12 cellular contexts compared by ENCODE assay signal in the genomic region with DNA sequence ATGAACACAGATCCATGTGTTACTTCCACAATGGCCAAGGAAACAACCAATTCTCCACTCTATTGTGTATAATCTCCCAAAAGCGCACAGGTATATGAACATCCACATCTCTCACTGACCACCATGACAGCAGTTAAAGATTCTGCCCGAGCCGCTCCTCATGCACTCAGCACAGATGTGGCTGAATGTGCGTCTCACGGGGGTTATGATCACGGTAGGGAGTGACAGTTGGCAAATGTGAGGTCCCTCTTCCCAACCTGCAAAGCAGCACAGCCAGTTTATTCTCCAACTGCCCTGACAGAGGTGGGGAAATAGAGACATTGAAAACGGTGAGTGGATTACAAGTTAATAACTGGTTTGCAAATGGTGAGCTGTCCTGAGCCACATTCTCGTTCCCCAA. TPM values are rescaled to one million over a fixed set of nuclear protein-coding genes. Genes with fewer than 3 reads are reported as not detected.
DNase-seq lines count a peak whose midpoint lies in the region; TF ChIP-seq lines count a peak whose summit lies in the region.
"Had no signal": no experiment of that assay in that cellular context is flagged by ENCODE, and none has a peak within 500 bp of the region (broad histone marks: within the 10 kb centered on the region; RNA-seq: fewer than 3 reads in every experiment).

No MANE protein-coding gene starts in this region.

- no peaks in the 10 kb centered on the region for H3K79me2 ChIP-seq in MM.1S (ENCODE audit: low read length)

- H3K27ac Mint-ChIP-seq in glutamatergic neuron (ENCODE audit: unreplicated experiment), result no peak overlapping the region
- H3K27ac Mint-ChIP-seq: CD4-positive, alpha-beta T cell had no signal

- no peaks in the 10 kb centered on the region for H3K36me3 ChIP-seq in MM.1S (replicated peaks; ENCODE audit: insufficient read depth, low read length)

- TF ChIP-seq CTCF in glutamatergic neuron (IDR thresholded peaks at IDR 0.05; ENCODE audit: partially characterized antibody, unreplicated experiment) (no peak), MM.1S (IDR thresholded peaks at IDR 0.05; ENCODE audit: low read length) (no peak)

- H3K27ac ChIP-seq in MM.1S (ENCODE audit: low read length), result no peak overlapping the region
- H3K27ac ChIP-seq: GM23248 had no signal

- peaks cover 24% of the 10 kb centered on the region for H3K4me1 ChIP-seq in MM.1S (ENCODE audit: low read length)

- H3K4me1 Mint-ChIP-seq in glutamatergic neuron (ENCODE audit: low read depth, unreplicated experiment), result peaks cover 16% of the 10 kb centered on the region

- H3K9me2 ChIP-seq in MM.1S (replicated peaks; ENCODE audit: insufficient read depth, low read length), result no peaks in the 10 kb centered on the region

- H2AFZ ChIP-seq in MM.1S (ENCODE audit: low read length), result no peak overlapping the region
- H2AFZ ChIP-seq: GM23248 had no signal

- H3K4me3 ChIP-seq in MM.1S (ENCODE audit: low read length), result no peak overlapping the region
- H3K4me3 ChIP-seq: GM23248 had no signal

- no peaks in the 10 kb centered on the region for H3K27me3 ChIP-seq in MM.1S (replicated peaks; ENCODE audit: insufficient read depth, low read length)

- H3K4me2 ChIP-seq in MM.1S (ENCODE audit: low read depth, low read length), result no peak overlapping the region

- H3K36me3 Mint-ChIP-seq in glutamatergic neuron (ENCODE audit: unreplicated experiment), result no peaks in the 10 kb centered on the region

- no peaks in the 10 kb centered on the region for H3K9me3 Mint-ChIP-seq in glutamatergic neuron (ENCODE audit: unreplicated experiment)
- H3K9me3 Mint-ChIP-seq: CD4-positive, alpha-beta T cell had no signal

- peaks cover 15% of the 10 kb centered on the region; the same call in 1 of the 2 replicates for H3F3A ChIP-seq in MM.1S (ENCODE audit: insufficient read depth, low read length)

- H3K27me3 Mint-ChIP-seq in glutamatergic neuron (ENCODE audit: unreplicated experiment), result no peaks in the 10 kb centered on the region
- H3K27me3 Mint-ChIP-seq: CD4-positive, alpha-beta T cell had no signal

- H4K20me1 ChIP-seq in MM.1S (ENCODE audit: insufficient read depth, low read length), result no peaks in the 10 kb centered on the region

- H3K9ac ChIP-seq in MM.1S (ENCODE audit: low read length), result no peak overlapping the region
- H3K9ac ChIP-seq: GM23248 had no signal

- H3K4me3 Mint-ChIP-seq in glutamatergic neuron (ENCODE audit: unreplicated experiment), result peak overlapping the region; percentile 0
- H3K4me3 Mint-ChIP-seq: CD4-positive, alpha-beta T cell had no signal

- peak; percentile 2 for DNase-seq in NCI-H2171 treated with DMSO at 0.1 percent for 48 hours (lab: John Stamatoyannopoulos, UW)
- DNase-seq in NCI-H2171 (lab: John Stamatoyannopoulos, UW), result no peak
- peak; percentile 86 to 94 for DNase-seq in NCI-H524 (lab: John Stamatoyannopoulos, UW)
- peak; percentile 24 for DNase-seq in glutamatergic neuron
- no peak for DNase-seq in stimulated activated CD4-positive, alpha-beta T cell treated with anti-CD3 and anti-CD28 coated beads, Interleukin-4, amount 100 ng/mL, for 1 hour
- DNase-seq in MM.1S, result no peak
- no peak for DNase-seq in AG08396 (ENCODE audit: low spot score)
- DNase-seq: 8988T; C1 segment of cervical spinal cord; CD4-positive, alpha-beta T cell; DMS53; GM23248 had no signal

- H3K9me3 ChIP-seq in MM.1S (replicated peaks; ENCODE audit: insufficient read depth, low read length), result no peaks in the 10 kb centered on the region

RNA-seq across cellular contexts. Expression of a gene that starts 17.6 kb away (rescaled TPM):
- 31.1 TPM for total RNA-seq in glutamatergic neuron (ENCODE audit: unreplicated experiment)

Comparison
In these comparisons a context has a peak if more than half of its experiments do, and no peak if none do; other contexts are left out.
1. DNase-seq: peak in NCI-H2171 treated with DMSO at 0.1 percent for 48 hours (single experiment), NCI-H524 (2 of 2) and glutamatergic neuron (single experiment); none in NCI-H2171 (single experiment), stimulated activated CD4-positive, alpha-beta T cell treated with anti-CD3 and anti-CD28 coated beads, Interleukin-4, amount 100 ng/mL, for 1 hour (single experiment), MM.1S (single experiment) and AG08396 (single experiment).